In the genomic region with DNA sequence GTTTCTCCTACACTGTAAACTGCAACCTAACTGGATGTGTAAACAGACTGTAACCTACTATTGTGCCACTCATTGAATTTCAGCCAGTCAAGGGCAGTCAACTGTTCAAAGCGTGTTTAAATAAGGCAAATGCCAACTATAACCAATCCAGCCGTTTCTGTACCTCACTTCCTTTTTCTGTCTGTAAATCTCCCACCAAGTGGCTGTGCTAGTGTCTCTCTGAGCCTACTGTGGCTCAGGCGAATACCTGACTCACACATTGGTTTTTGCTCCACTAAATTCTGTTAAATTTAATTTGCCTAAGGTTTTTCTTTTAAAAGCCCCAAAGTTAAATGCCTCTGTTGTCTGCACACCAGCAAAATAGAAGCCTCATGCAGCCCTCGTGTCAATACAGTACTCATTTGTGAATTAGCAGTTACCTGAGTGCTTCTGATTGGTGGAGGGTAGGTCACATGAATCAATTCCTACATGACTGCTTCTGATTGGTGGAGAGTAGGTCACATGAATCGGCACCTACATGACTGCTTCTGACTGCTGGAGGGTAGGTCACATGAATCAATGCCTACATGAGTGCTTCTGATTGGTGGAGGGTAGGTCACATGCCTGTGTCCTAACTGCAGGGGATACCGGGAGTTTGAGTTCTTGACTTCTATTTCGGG, we compare ENCODE assay signal across 9 cellular contexts. TPM values are rescaled to one million over a fixed set of nuclear protein-coding genes. Genes with fewer than 3 reads are reported as not detected.
DNase-seq lines count a peak whose midpoint lies in the region; ATAC-seq, FAIRE-seq and TF ChIP-seq lines count a peak whose summit lies in the region.
"Had no signal": no experiment of that assay in that cellular context is flagged by ENCODE, and none has a peak within 500 bp of the region (broad histone marks: within the 10 kb centered on the region; RNA-seq: fewer than 3 reads in every experiment).

No MANE protein-coding gene starts in this region.

- ATAC-seq in mucosa of descending colon (peak; percentile 29), GM21447 (IDR thresholded peaks at IDR 0.05; ENCODE audit: unreplicated experiment) (no peak), Right ventricle myocardium inferior (no peak), GM21528 (IDR thresholded peaks at IDR 0.05; ENCODE audit: low FRiP score, unreplicated experiment) (no peak)

- no peaks in the 10 kb centered on the region for H3K27me3 ChIP-seq in MG63

- H3K9me3 ChIP-seq in MG63, result no peaks in the 10 kb centered on the region
- H3K9me3 ChIP-seq in mucosa of descending colon, result no peaks in the 10 kb centered on the region

- no peak overlapping the region for H3K4me3 ChIP-seq in MG63
- no peak overlapping the region for H3K4me3 ChIP-seq in mucosa of descending colon

- no peaks in the 10 kb centered on the region for H3K36me3 ChIP-seq in MG63
- H3K36me3 ChIP-seq in mucosa of descending colon (ENCODE audit: low read depth), result no peaks in the 10 kb centered on the region

- H3K4me1 ChIP-seq in mucosa of descending colon (ENCODE audit: low read depth), result peaks cover 10% of the 10 kb centered on the region

- peak; percentile 13 for FAIRE-seq in TTC549 (lab: Jason Lieb, UNC)

- intact Hi-C loops in mucosa of descending colon (cut with DNase I, micrococcal nuclease) (no loop called here), Right ventricle myocardium inferior (cut with DNase I) (no loop called here)

- DNase-seq in NCI-H2107 treated with DMSO at 0.1 percent for 48 hours (lab: John Stamatoyannopoulos, UW; ENCODE audit: unreplicated experiment), result peak; percentile 13
- no peak for DNase-seq in NCI-H2107 (lab: John Stamatoyannopoulos, UW)
- DNase-seq in MG63, result peak; percentile 19
- no peak for DNase-seq in mucosa of descending colon
- DNase-seq in Right ventricle myocardium inferior (ENCODE audit: missing footprints), result no peak
- DNase-seq: NK-92 treated with Interleukin-12 subunit alpha and Interleukin-12 subunit beta, amount 100 ng/mL, for 24 hours had no signal

- TF ChIP-seq CTCF in mucosa of descending colon (IDR thresholded peaks at IDR 0.05), result no peak

RNA-seq across cellular contexts. Expression of gene CCR7, which starts 31.1 kb away (rescaled TPM):
- total RNA-seq in MG63 (2014; rRNA removed; shearing (Covaris generic); ENCODE audit: low replicate concordance), result not detected in 2 replicates
- total RNA-seq in mucosa of descending colon (1 to 10 TPM in 1 of 3 donors, under 1 TPM in 2; 0.44 to 3.2 (median 0.87) TPM), Right ventricle myocardium inferior (not detected)

RNA-seq across cellular contexts. Expression of gene SMARCE1, which starts 51.2 kb away (rescaled TPM):
- total RNA-seq in MG63 (2014; rRNA removed; shearing (Covaris generic); ENCODE audit: low replicate concordance), result 57.9 and 83.9 TPM in 2 replicates
- 10 to 100 TPM; 72.0 to 93.8 (median 87.9) TPM for total RNA-seq in mucosa of descending colon
- total RNA-seq in Right ventricle myocardium inferior, result 56.9 TPM

Comparison
In these comparisons a context has a peak if more than half of its experiments do, and no peak if none do; other contexts are left out.
1. DNase-seq: peak in NCI-H2107 treated with DMSO at 0.1 percent for 48 hours (single experiment) and MG63 (single experiment); none in NCI-H2107 (single experiment), mucosa of descending colon (0 of 3) and Right ventricle myocardium inferior (single experiment).